ENCODE assay signal across 20 cellular contexts in the genomic region with DNA sequence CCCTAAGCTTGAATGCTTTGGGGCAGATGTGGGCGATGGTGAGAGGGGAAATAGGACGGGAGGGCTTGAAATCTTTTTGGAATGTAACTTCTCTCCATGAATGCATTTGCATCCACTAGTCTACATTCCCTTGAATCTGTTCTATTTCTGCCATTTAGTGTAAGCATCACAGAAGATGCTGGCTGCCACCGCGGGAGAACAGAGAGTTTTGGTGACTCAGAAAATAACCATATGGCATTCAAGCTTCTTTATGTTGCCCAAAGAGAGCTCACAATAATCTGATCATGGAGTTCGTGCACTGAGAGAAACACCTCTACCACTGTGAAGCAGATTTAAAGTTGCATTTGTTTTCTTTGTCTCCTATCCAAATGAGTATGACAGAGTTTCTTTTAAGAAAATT. TPM values are rescaled to one million over a fixed set of nuclear protein-coding genes. Genes with fewer than 3 reads are reported as not detected.
DNase-seq lines count a peak whose midpoint lies in the region; ATAC-seq, FAIRE-seq and TF ChIP-seq lines count a peak whose summit lies in the region.
"Had no signal": no experiment of that assay in that cellular context is flagged by ENCODE, and none has a peak within 500 bp of the region (broad histone marks: within the 10 kb centered on the region; RNA-seq: fewer than 3 reads in every experiment).

No MANE protein-coding gene starts in this region.

- ATAC-seq in pancreas, result no peak
- ATAC-seq: GM23338 had no signal

- intact Hi-C loops in dorsolateral prefrontal cortex (cut with DNase I), result no loop called here
- intact Hi-C loops in pancreas (cut with DNase I), result no loop called here

- no peaks in the 10 kb centered on the region for H3K9me3 ChIP-seq in pancreas
- H3K9me3 ChIP-seq: BE2C had no signal

- 61 to 67% methylated on average over 5 of the region's 5 CpGs for WGBS in pancreas, 2 donors

- no peaks in the 10 kb centered on the region for H3K4me1 ChIP-seq in pancreas
- H3K4me1 ChIP-seq: BE2C had no signal

- H3K4me3 ChIP-seq in dorsolateral prefrontal cortex (no peak overlapping the region), pancreas (no peak overlapping the region)
- H3K4me3 ChIP-seq: GM23338 had no signal

- in situ Hi-C loops in G401 (cut with HindIII; ENCODE audit: low sequenced_read_pairs), result no loop called here

- H3K27me3 ChIP-seq in dorsolateral prefrontal cortex (peaks cover 0 to 6% (median 0%) of the 10 kb centered on the region in 45 donors), pancreas (peaks cover 0 to 14% (median 0%) of the 10 kb centered on the region in 4 donors)
- H3K27me3 ChIP-seq: BE2C had no signal

- no peak for TF ChIP-seq CTCF in dorsolateral prefrontal cortex (IDR thresholded peaks at IDR 0.05 in 54 of 56, conservative IDR thresholded peaks at IDR 0.05 in 2 of 56; ENCODE audit: low read depth in 1 of 56, partially characterized antibody in 56 of 56)
- no peak for TF ChIP-seq CTCF in pancreas (IDR thresholded peaks at IDR 0.05)

- DNase-seq in G401 (ENCODE audit: low spot score), result peak; percentile 90
- peak; percentile 84 for DNase-seq in NCI-H82 treated with DMSO at 0.1 percent for 48 hours (lab: John Stamatoyannopoulos, UW; ENCODE audit: unreplicated experiment)
- peak in 6 of 10 donors; percentile 11 to 68 (median 50) for DNase-seq in dorsolateral prefrontal cortex
- peak; percentile 13 for DNase-seq in occipital lobe (lab: John Stamatoyannopoulos, UW)
- DNase-seq in DMS 273 (lab: John Stamatoyannopoulos, UW; ENCODE audit: unreplicated experiment), result no peak
- no peak for DNase-seq in activated effector memory CD4-positive, alpha-beta T cell treated with anti-CD3 and anti-CD28 coated beads, Interleukin-2, amount 50 U/mL, for 16 hours
- DNase-seq in urothelium cell line (ENCODE audit: low spot score), result no peak
- DNase-seq in pancreas, result no peak
- DNase-seq: BE2C; CD4-positive, CD25-positive, alpha-beta regulatory T cell; CD8-positive, alpha-beta memory T cell; COR-L47; GDM1; HCEC 1CT had no signal

- H3K27ac ChIP-seq in dorsolateral prefrontal cortex, result peak overlapping the region in 1 of 59 donors; percentile 64
- H3K27ac ChIP-seq in pancreas, result no peak overlapping the region

- FAIRE-seq in urothelium cell line (lab: Jason Lieb, UNC) (no peak), pancreas (lab: Jason Lieb, UNC) (no peak)
- FAIRE-seq: GM12892, GM18507, H54 had no signal

- H3K36me3 ChIP-seq in pancreas, result no peaks in the 10 kb centered on the region
- H3K36me3 ChIP-seq: BE2C had no signal

RNA-seq across cellular contexts. Expression of a gene that starts 52.6 kb away (rescaled TPM):
- total RNA-seq in G401 (2014; rRNA removed; shearing (Covaris generic)), result 105 and 128 TPM in 2 replicates
- total RNA-seq in dorsolateral prefrontal cortex (under 1 TPM in 1 of 120 experiments, not detected in 119; 0.29 TPM), occipital lobe (not detected), pancreas (not detected)
- not detected for polyA plus RNA-seq in pancreas
- total RNA-seq: A172; CD4-positive, CD25-positive, alpha-beta regulatory T cell; CD8-positive, alpha-beta memory T cell; HT-29 had no signal
- polyA plus RNA-seq: CD4-positive, CD25-positive, alpha-beta regulatory T cell; CD8-positive, alpha-beta memory T cell had no signal

Comparison
In these comparisons a context has a peak if more than half of its experiments do, and no peak if none do; other contexts are left out.
1. DNase-seq: peak in G401 (single experiment), NCI-H82 treated with DMSO at 0.1 percent for 48 hours (single experiment), dorsolateral prefrontal cortex (6 of 10) and occipital lobe (single experiment); none in DMS 273 (single experiment), activated effector memory CD4-positive, alpha-beta T cell treated with anti-CD3 and anti-CD28 coated beads, Interleukin-2, amount 50 U/mL, for 16 hours (single experiment), urothelium cell line (single experiment) and pancreas (0 of 6).
2. RNA of a gene that starts 52.6 kb away (total RNA-seq): 105 to 128 TPM in G401; not detected in occipital lobe (single experiment), 0.29 TPM in dorsolateral prefrontal cortex and not detected in pancreas; every median in the first group is over 10 times any median in the second.